In genomic region chr11:127806486-127806885, GRCh38 we compare ENCODE assay signal across 19 cellular contexts.
"Had no signal": no experiment of that assay in that cellular context is flagged by ENCODE, and none has a peak within 500 bp of the region (broad histone marks: within the 10 kb centered on the region; RNA-seq: fewer than 3 reads in every experiment).

No MANE protein-coding gene starts in this region.

- H3K4me1 ChIP-seq: colonic mucosa, foreskin keratinocyte, left ventricle myocardium inferior, lower lobe of right lung, psoas muscle had no signal

- H3K27me3 ChIP-seq: colonic mucosa, foreskin keratinocyte, right lobe of liver, transverse colon had no signal

- H3K9me3 Mint-ChIP-seq: memory B cell; naive thymus-derived CD8-positive, alpha-beta T cell; neural crest cell; stimulated activated naive CD8-positive, alpha-beta T cell treated with anti-CD3 and anti-CD28 coated beads, Interleukin-15, Interleukin-2, amounts not matched to agents 100 ng/mL and 50 ng/mL, for 24 hours had no signal

- H3K36me3 ChIP-seq: colonic mucosa, left ventricle myocardium inferior, lower lobe of right lung, right lobe of liver, thoracic aorta, transverse colon had no signal

- H3K36me3 Mint-ChIP-seq: memory B cell; naive thymus-derived CD8-positive, alpha-beta T cell; stimulated activated memory B cell treated with anti-CD40 and anti-IgM and Interleukin-4, amounts not matched to agents 10 μg/mL and 1 μg/mL and 100 μg/mL, for 72 hours had no signal

- H3K4me1 Mint-ChIP-seq: memory B cell; naive thymus-derived CD8-positive, alpha-beta T cell; stimulated activated memory B cell treated with anti-CD40 and anti-IgM and Interleukin-4, amounts not matched to agents 10 μg/mL and 1 μg/mL and 100 μg/mL, for 72 hours had no signal

- ATAC-seq: foreskin keratinocyte; left cardiac atrium; lower lobe of right lung; naive thymus-derived CD8-positive, alpha-beta T cell; psoas muscle; right lobe of liver; stimulated activated memory B cell treated with anti-CD40 and anti-IgM and Interleukin-4, amounts not matched to agents 10 μg/mL and 1 μg/mL and 100 μg/mL, for 72 hours had no signal

- H3K9me3 ChIP-seq: colonic mucosa, left ventricle myocardium inferior, lower lobe of right lung, psoas muscle, right lobe of liver, thoracic aorta, transverse colon had no signal

- DNase-seq: colonic mucosa; dermis blood vessel endothelial cell; erythroblast; foreskin keratinocyte; kidney; left cardiac atrium; left ventricle myocardium inferior; lower lobe of right lung; naive thymus-derived CD8-positive, alpha-beta T cell; psoas muscle; retina; right lobe of liver; stimulated activated CD4-positive, alpha-beta T cell treated with anti-CD3 and anti-CD28 coated beads, Interleukin-4, amount 100 ng/mL, for 24 hours; transverse colon had no signal

- H3K27ac Mint-ChIP-seq: memory B cell; naive thymus-derived CD8-positive, alpha-beta T cell; stimulated activated memory B cell treated with anti-CD40 and anti-IgM and Interleukin-4, amounts not matched to agents 10 μg/mL and 1 μg/mL and 100 μg/mL, for 72 hours; stimulated activated naive CD8-positive, alpha-beta T cell treated with anti-CD3 and anti-CD28 coated beads, Interleukin-15, Interleukin-2, amounts not matched to agents 100 ng/mL and 50 ng/mL, for 24 hours had no signal

- H3K4me3 Mint-ChIP-seq: memory B cell; naive thymus-derived CD8-positive, alpha-beta T cell; neural crest cell; stimulated activated memory B cell treated with anti-CD40 and anti-IgM and Interleukin-4, amounts not matched to agents 10 μg/mL and 1 μg/mL and 100 μg/mL, for 72 hours; stimulated activated naive CD8-positive, alpha-beta T cell treated with anti-CD3 and anti-CD28 coated beads, Interleukin-15, Interleukin-2, amounts not matched to agents 100 ng/mL and 50 ng/mL, for 24 hours had no signal

- H3K27ac ChIP-seq: colonic mucosa, foreskin keratinocyte, left ventricle myocardium inferior, lower lobe of right lung, psoas muscle, right lobe of liver, thoracic aorta, transverse colon had no signal

- H3K4me3 ChIP-seq: colonic mucosa, left ventricle myocardium inferior, lower lobe of right lung, psoas muscle, right lobe of liver, thoracic aorta, transverse colon had no signal
